ENCODE assay signal across 24 cellular contexts in the genomic region with DNA sequence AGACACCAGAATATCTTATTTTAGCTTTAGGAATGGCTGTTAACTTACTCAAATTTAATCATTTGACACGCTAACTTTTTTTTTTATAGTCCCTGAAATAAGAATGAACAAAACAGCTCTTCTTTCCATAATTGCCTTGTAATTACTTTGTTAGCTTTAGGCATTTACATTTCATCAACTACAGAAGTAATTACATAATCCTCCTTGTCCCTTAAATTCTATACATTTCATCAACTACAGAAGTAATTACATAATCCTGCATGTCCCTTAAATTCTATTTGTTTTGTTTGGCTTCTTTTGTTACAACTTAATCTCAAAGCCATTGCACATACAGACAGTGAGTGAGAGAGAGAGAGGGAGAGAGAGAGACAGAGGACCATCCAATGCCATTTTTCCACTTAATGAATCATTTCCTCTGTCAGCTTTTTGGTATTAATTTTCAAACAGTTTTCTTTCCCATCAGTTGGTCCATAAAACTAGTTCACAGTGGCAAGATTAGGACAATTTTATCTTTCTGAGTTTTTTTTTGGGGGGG.
A peak's percentile ranks its signal among the peaks of the same experiment; 100 is the strongest.
DNase-seq lines count a peak whose midpoint lies in the region; ATAC-seq, FAIRE-seq and TF ChIP-seq lines count a peak whose summit lies in the region.
"Had no signal": no experiment of that assay in that cellular context is flagged by ENCODE, and none has a peak within 500 bp of the region (broad histone marks: within the 10 kb centered on the region; RNA-seq: fewer than 3 reads in every experiment).

No MANE protein-coding gene starts in this region.

- no peaks in the 10 kb centered on the region for H3K36me3 ChIP-seq in bronchial epithelial cell (ENCODE audit: control insufficient read depth, insufficient read depth, low read length)
- H3K36me3 ChIP-seq: lower lobe of right lung, right lobe of liver, thyroid gland, WERI-Rb-1 had no signal

- FAIRE-seq in D721Med (lab: Jason Lieb, UNC) (peak; percentile 63), bronchial epithelial cell (lab: Jason Lieb, UNC) (no peak)
- FAIRE-seq: kidney had no signal

- CTCF ChIA-PET in WTC11 (lab: Charles Lee): no interaction called here

- TF ChIP-seq CTCF in D721Med (IDR thresholded peaks at IDR 0.05; ENCODE audit: insufficient read depth, missing control alignments): no peak
- TF ChIP-seq CTCF in bronchial epithelial cell (IDR thresholded peaks at IDR 0.05; ENCODE audit: insufficient read depth, low read length, severe bottlenecking): no peak
- no peak for TF ChIP-seq CTCF in fibroblast of the aortic adventitia (IDR thresholded peaks at IDR 0.05; ENCODE audit: insufficient read depth, low read length)
- no peak for TF ChIP-seq CTCF in WTC11 (IDR thresholded peaks at IDR 0.05)

- peaks cover 6% of the 10 kb centered on the region; the same call in 1 of the 2 replicates for H3K27me3 Mint-ChIP-seq in WTC11 (ENCODE audit: low read depth)
- H3K27me3 Mint-ChIP-seq: activated CD8-positive, alpha-beta memory T cell treated with anti-CD3 and anti-CD28 coated beads, Interleukin-2, amount 10 ng/mL, durations not matched to agents 7 days and 5 days; stimulated activated naive CD8-positive, alpha-beta T cell treated with anti-CD3 and anti-CD28 coated beads, Interleukin-15, Interleukin-2, amounts not matched to agents 100 ng/mL and 50 ng/mL, for 24 hours had no signal

- H3K27ac Mint-ChIP-seq in WTC11: no peak overlapping the region
- H3K27ac Mint-ChIP-seq: activated CD8-positive, alpha-beta memory T cell treated with anti-CD3 and anti-CD28 coated beads, Interleukin-2, amount 10 ng/mL, durations not matched to agents 7 days and 5 days; activated T-helper 1 cell treated with anti-CD3 and anti-CD28 coated beads, Interleukin-12 subunit alpha, Interleukin-12 subunit beta, Interleukin-2, Interleukin-4 antibody, amounts not matched to agents 30 ng/mL and 10 ng/mL and 1 ng/mL, durations not matched to agents 14 hours and 24 hours and 36 hours; stimulated activated naive CD8-positive, alpha-beta T cell treated with anti-CD3 and anti-CD28 coated beads, Interleukin-15, Interleukin-2, amounts not matched to agents 100 ng/mL and 50 ng/mL, for 24 hours had no signal

- H3K4me3 ChIP-seq in bronchial epithelial cell (ENCODE audit: low read depth, low read length) (no peak overlapping the region), fibroblast of the aortic adventitia (ENCODE audit: low read depth, low read length) (no peak overlapping the region)
- H3K4me3 ChIP-seq: lower lobe of right lung, mucosa of descending colon, right lobe of liver, thyroid gland had no signal

- DNase-seq in D721Med (ENCODE audit: insufficient read length, low spot score): no peak
- peak; percentile 49 for DNase-seq in LHCN-M2 (ENCODE audit: low read depth)
- peak; percentile 21 for DNase-seq in bronchial epithelial cell (ENCODE audit: low read depth)
- DNase-seq in fibroblast of the aortic adventitia (ENCODE audit: low read depth): peak; percentile 45
- DNase-seq in WTC11 (ENCODE audit: low spot score): no peak
- DNase-seq in SKM-1 (lab: John Stamatoyannopoulos, UW; ENCODE audit: unreplicated experiment): no peak
- no peak for DNase-seq in left lobe of liver (ENCODE audit: low spot score)
- DNase-seq: activated CD4-positive, alpha-beta T cell treated with anti-CD3 and anti-CD28 coated beads, Interleukin-2, amount 50 U/mL, for 1 hour; activated CD8-positive, alpha-beta memory T cell treated with anti-CD3 and anti-CD28 coated beads, Interleukin-2, amount 10 ng/mL, durations not matched to agents 7 days and 5 days; activated naive CD4-positive, alpha-beta T cell treated with anti-CD3 and anti-CD28 coated beads, Interleukin-2, amount 50 U/mL, for 16 hours; anterior cingulate cortex; effector CD8-positive, alpha-beta T cell; kidney; lower lobe of right lung; mucosa of descending colon; NCI-H1436 treated with DMSO at 0.1 percent for 48 hours; NCI-H2171 treated with DMSO at 0.1 percent for 48 hours; NCI-H526; right lobe of liver; thyroid gland; WERI-Rb-1 had no signal

- no peaks in the 10 kb centered on the region for H3K9me3 Mint-ChIP-seq in WTC11

- H3K36me3 Mint-ChIP-seq in WTC11: no peaks in the 10 kb centered on the region
- H3K36me3 Mint-ChIP-seq: activated CD8-positive, alpha-beta memory T cell treated with anti-CD3 and anti-CD28 coated beads, Interleukin-2, amount 10 ng/mL, durations not matched to agents 7 days and 5 days had no signal

- no peak for ATAC-seq in HG03378 (IDR thresholded peaks at IDR 0.05; ENCODE audit: unreplicated experiment)
- no peak for ATAC-seq in WTC11
- ATAC-seq in left lobe of liver: no peak
- ATAC-seq: activated CD8-positive, alpha-beta memory T cell treated with anti-CD3 and anti-CD28 coated beads, Interleukin-2, amount 10 ng/mL, durations not matched to agents 7 days and 5 days; lower lobe of right lung; mucosa of descending colon; right lobe of liver had no signal

- H3K27me3 ChIP-seq in bronchial epithelial cell (ENCODE audit: control insufficient read depth, insufficient read depth, low read length): no peaks in the 10 kb centered on the region
- H3K27me3 ChIP-seq: right lobe of liver, thyroid gland had no signal

- no peak overlapping the region for H3K4me3 Mint-ChIP-seq in WTC11
- H3K4me3 Mint-ChIP-seq: activated CD8-positive, alpha-beta memory T cell treated with anti-CD3 and anti-CD28 coated beads, Interleukin-2, amount 10 ng/mL, durations not matched to agents 7 days and 5 days; activated T-helper 1 cell treated with anti-CD3 and anti-CD28 coated beads, Interleukin-12 subunit alpha, Interleukin-12 subunit beta, Interleukin-2, Interleukin-4 antibody, amounts not matched to agents 30 ng/mL and 10 ng/mL and 1 ng/mL, durations not matched to agents 14 hours and 24 hours and 36 hours; stimulated activated naive CD8-positive, alpha-beta T cell treated with anti-CD3 and anti-CD28 coated beads, Interleukin-15, Interleukin-2, amounts not matched to agents 100 ng/mL and 50 ng/mL, for 24 hours had no signal

- 0 out of 2 replicates have a peak, but pooled peaks cover 2% of the 10 kb centered on the region for H3K4me1 Mint-ChIP-seq in WTC11
- H3K4me1 Mint-ChIP-seq: activated CD8-positive, alpha-beta memory T cell treated with anti-CD3 and anti-CD28 coated beads, Interleukin-2, amount 10 ng/mL, durations not matched to agents 7 days and 5 days had no signal

- POLR2A ChIA-PET in WTC11 (lab: Charles Lee): no interaction called here

TF ChIP-seq in WTC11, 78 proteins besides CTCF, POLR2A, EP300 and RAD21:
- TF ChIP-seq FOXK1 (CRISPR knock-in tag; IDR thresholded peaks at IDR 0.05): no peak
- no peak for TF ChIP-seq ZNF138 (CRISPR knock-in tag; conservative IDR thresholded peaks at IDR 0.05)
- TF ChIP-seq, protein P1, sequence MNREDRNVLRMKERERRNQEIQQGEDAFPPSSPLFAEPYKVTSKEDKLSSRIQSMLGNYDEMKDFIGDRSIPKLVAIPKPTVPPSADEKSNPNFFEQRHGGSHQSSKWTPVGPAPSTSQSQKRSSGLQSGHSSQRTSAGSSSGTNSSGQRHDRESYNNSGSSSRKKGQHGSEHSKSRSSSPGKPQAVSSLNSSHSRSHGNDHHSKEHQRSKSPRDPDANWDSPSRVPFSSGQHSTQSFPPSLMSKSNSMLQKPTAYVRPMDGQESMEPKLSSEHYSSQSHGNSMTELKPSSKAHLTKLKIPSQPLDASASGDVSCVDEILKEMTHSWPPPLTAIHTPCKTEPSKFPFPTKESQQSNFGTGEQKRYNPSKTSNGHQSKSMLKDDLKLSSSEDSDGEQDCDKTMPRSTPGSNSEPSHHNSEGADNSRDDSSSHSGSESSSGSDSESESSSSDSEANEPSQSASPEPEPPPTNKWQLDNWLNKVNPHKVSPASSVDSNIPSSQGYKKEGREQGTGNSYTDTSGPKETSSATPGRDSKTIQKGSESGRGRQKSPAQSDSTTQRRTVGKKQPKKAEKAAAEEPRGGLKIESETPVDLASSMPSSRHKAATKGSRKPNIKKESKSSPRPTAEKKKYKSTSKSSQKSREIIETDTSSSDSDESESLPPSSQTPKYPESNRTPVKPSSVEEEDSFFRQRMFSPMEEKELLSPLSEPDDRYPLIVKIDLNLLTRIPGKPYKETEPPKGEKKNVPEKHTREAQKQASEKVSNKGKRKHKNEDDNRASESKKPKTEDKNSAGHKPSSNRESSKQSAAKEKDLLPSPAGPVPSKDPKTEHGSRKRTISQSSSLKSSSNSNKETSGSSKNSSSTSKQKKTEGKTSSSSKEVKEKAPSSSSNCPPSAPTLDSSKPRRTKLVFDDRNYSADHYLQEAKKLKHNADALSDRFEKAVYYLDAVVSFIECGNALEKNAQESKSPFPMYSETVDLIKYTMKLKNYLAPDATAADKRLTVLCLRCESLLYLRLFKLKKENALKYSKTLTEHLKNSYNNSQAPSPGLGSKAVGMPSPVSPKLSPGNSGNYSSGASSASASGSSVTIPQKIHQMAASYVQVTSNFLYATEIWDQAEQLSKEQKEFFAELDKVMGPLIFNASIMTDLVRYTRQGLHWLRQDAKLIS (CRISPR knock-in tag; IDR thresholded peaks at IDR 0.05; ENCODE audit: borderline replicate concordance): no peak
- no peak for TF ChIP-seq ATF1 (CRISPR knock-in tag; IDR thresholded peaks at IDR 0.05)
- no peak for TF ChIP-seq NFATC4 (CRISPR knock-in tag; IDR thresholded peaks at IDR 0.05)
- TF ChIP-seq, protein P2, sequence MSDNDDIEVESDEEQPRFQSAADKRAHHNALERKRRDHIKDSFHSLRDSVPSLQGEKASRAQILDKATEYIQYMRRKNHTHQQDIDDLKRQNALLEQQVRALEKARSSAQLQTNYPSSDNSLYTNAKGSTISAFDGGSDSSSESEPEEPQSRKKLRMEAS (CRISPR knock-in tag; IDR thresholded peaks at IDR 0.05): no peak

Comparison
In these comparisons a context has a peak if more than half of its experiments do, and no peak if none do; other contexts are left out.
1. DNase-seq: peak in LHCN-M2 (single experiment), bronchial epithelial cell (single experiment) and fibroblast of the aortic adventitia (single experiment); none in D721Med (single experiment), WTC11 (single experiment), SKM-1 (single experiment) and left lobe of liver (single experiment).